In the genomic region with DNA sequence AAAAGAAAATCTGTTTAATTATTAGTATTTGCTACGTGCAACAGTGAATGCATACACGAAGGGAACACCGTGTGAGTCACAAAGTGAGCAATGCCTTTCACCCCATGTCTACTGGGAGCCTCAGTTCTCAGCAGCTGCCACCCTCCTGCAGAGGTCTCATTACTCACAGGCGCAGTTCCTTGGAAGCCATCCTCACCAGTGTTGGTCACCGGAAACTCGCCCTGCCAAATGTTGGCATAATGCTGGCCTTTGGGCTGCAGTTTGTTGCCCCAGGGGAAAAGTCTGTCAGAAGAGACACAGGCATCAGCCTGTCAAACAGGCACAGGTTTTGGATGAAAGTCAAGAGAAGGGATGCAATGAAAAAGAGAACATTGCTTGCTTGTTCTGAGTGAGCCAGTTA, we compare ENCODE assay signal across 10 cellular contexts. TPM values are rescaled to one million over a fixed set of nuclear protein-coding genes. Genes with fewer than 3 reads are reported as not detected.
DNase-seq lines count a peak whose midpoint lies in the region; ATAC-seq, FAIRE-seq and TF ChIP-seq lines count a peak whose summit lies in the region.
"Had no signal": no experiment of that assay in that cellular context is flagged by ENCODE, and none has a peak within 500 bp of the region (broad histone marks: within the 10 kb centered on the region; RNA-seq: fewer than 3 reads in every experiment).

No MANE protein-coding gene starts in this region.

- ATAC-seq in left cardiac atrium: peak; percentile 35 to 80

- DNase-seq in ACHN: peak; percentile 88
- peak; percentile 95 for DNase-seq in H4 (ENCODE audit: low spot score)
- DNase-seq in amniotic epithelial cell (ENCODE audit: low read depth): peak; percentile 22
- no peak for DNase-seq in left cardiac atrium
- DNase-seq in stimulated activated naive CD4-positive, alpha-beta T cell treated with Interleukin-2 at 50 U/mL for 16 hours (lab: John Stamatoyannopoulos, UW): no peak
- DNase-seq in D721Med (ENCODE audit: insufficient read length, low spot score): no peak
- no peak for DNase-seq in ecto neural progenitor cell (ENCODE audit: low spot score)
- DNase-seq in DMS114 treated with DMSO at 0.1 percent for 48 hours (lab: John Stamatoyannopoulos, UW; ENCODE audit: unreplicated experiment): no peak
- DNase-seq: DND-41, NCI-H2029 had no signal

- FAIRE-seq in D721Med (lab: Jason Lieb, UNC): no peak

- no peak for TF ChIP-seq CTCF in D721Med (IDR thresholded peaks at IDR 0.05; ENCODE audit: insufficient read depth, missing control alignments)

- intact Hi-C loops in left cardiac atrium (cut with DNase I): no loop called here

- in situ Hi-C loops in ACHN (cut with HindIII; ENCODE audit: low pct_ligation_motif_present, low pct_unique_long_range_greater_than_20kb, low sequenced_read_pairs): no loop called here

RNA-seq across cellular contexts. Expression of gene SUMF1, which starts 50.1 kb away (rescaled TPM):
- total RNA-seq in H4 (2014; rRNA removed; shearing (Covaris generic)): 39.7 and 45.4 TPM in 2 replicates
- total RNA-seq in left cardiac atrium: 10 to 100 TPM; 12.0 to 13.0 TPM

Comparison
In these comparisons a context has a peak if more than half of its experiments do, and no peak if none do; other contexts are left out.
1. DNase-seq: peak in ACHN (single experiment), H4 (single experiment) and amniotic epithelial cell (single experiment); none in left cardiac atrium (single experiment), stimulated activated naive CD4-positive, alpha-beta T cell treated with Interleukin-2 at 50 U/mL for 16 hours (single experiment), D721Med (single experiment), ecto neural progenitor cell (single experiment) and DMS114 treated with DMSO at 0.1 percent for 48 hours (single experiment).